ENCODE assay signal across 24 cellular contexts in the genomic region with DNA sequence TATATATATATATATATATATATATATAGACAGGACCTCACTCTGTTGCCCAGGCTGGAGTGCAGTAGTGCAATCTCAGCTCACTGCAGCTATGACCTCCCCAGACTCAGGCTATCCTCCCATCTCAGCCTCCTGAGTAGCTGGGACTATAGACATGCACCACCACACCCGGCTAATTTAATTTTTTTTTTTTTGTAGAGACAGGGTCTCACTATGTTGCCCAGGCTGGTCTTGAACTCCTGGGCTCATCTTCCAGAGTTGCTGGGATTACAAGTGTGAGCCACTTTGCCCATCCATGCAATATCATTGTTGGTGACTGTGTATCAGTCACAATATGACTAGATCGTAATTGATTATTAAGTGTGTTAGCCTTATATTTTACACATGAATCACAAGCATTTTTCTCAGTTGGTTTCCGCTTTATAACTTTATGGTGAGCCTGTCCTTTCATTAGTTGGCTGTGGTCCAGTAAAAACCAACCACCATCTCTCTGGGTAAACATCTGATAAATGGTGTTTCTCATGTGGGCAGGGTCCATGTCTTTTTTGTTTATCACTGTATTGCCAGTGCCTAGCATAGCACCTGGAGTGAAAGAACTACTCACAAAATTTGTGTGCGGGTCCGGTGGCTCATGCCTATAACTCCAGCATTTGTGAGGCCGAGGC.
DNase-seq lines count a peak whose midpoint lies in the region; ATAC-seq, FAIRE-seq and TF ChIP-seq lines count a peak whose summit lies in the region.
"Had no signal": no experiment of that assay in that cellular context is flagged by ENCODE, and none has a peak within 500 bp of the region (broad histone marks: within the 10 kb centered on the region; RNA-seq: fewer than 3 reads in every experiment).

No MANE protein-coding gene starts in this region.

- CTCF ChIA-PET in SK-N-SH (lab: Yijun Ruan, JAX) (no interaction called here), endothelial cell of umbilical vein (lab: Charles Lee) (interaction anchor here (1.6 kb wide), 1 partner anchor 20 kb away, joined by 5 read pairs; no protein-coding TSS in a partner anchor)
- CTCF ChIA-PET in activated CD4-positive, alpha-beta memory T cell treated with anti-CD3 and anti-CD28 coated beads, Interleukin-2, amount 10 ng/mL, durations not matched to agents 7 days and 5 days (lab: Charles Lee) = no interaction called here

- BruUV-seq in endothelial cell of umbilical vein (replicated peaks; lab: Mats Ljungman, UMichigan) = no TSS peak

- no peak for TF ChIP-seq RAD21 in SK-N-SH (IDR thresholded peaks at IDR 0.05; ENCODE audit: low read length)

- H3K79me2 ChIP-seq in SK-N-SH (ENCODE audit: insufficient read depth) (no peaks in the 10 kb centered on the region), endothelial cell of umbilical vein (ENCODE audit: control insufficient read depth, insufficient read depth, low read length) (no peaks in the 10 kb centered on the region)
- H3K79me2 ChIP-seq: hepatocyte had no signal

- H3K27ac ChIP-seq in SK-N-SH (ENCODE audit: low read depth in 2 of 2, low read length in 1 of 2) = no peak overlapping the region
- no peak overlapping the region for H3K27ac ChIP-seq in endothelial cell of umbilical vein (ENCODE audit: insufficient read depth, low read depth, low read length)
- H3K27ac ChIP-seq in SJCRH30 = no peak overlapping the region
- H3K27ac ChIP-seq: hepatocyte, neutrophil had no signal

- H3K36me3 ChIP-seq in SK-N-SH (replicated peaks in 1 of 2; ENCODE audit: control insufficient read depth in 1 of 2, insufficient read depth in 2 of 2, low read length in 1 of 2) (no peaks in the 10 kb centered on the region), endothelial cell of umbilical vein (ENCODE audit: control insufficient read depth in 2 of 2, extremely low read depth in 1 of 2, insufficient read depth in 2 of 2, low read length in 2 of 2) (no peaks in the 10 kb centered on the region), SJCRH30 (no peaks in the 10 kb centered on the region)
- H3K36me3 ChIP-seq: neutrophil had no signal

- H3K27ac Mint-ChIP-seq in immature natural killer cell = no peak overlapping the region
- H3K27ac Mint-ChIP-seq in activated CD4-positive, alpha-beta memory T cell treated with anti-CD3 and anti-CD28 coated beads, Interleukin-2, amount 10 ng/mL, durations not matched to agents 7 days and 5 days = no peak overlapping the region
- H3K27ac Mint-ChIP-seq: activated CD4-positive, alpha-beta T cell treated with anti-CD3 and anti-CD28 coated beads for 36 hours; activated naive CD8-positive, alpha-beta T cell treated with anti-CD3 and anti-CD28 coated beads for 36 hours; activated T-helper 1 cell treated with anti-CD3 and anti-CD28 coated beads, Interleukin-12 subunit alpha, Interleukin-12 subunit beta, Interleukin-2, Interleukin-4 antibody, amounts not matched to agents 30 ng/mL and 10 ng/mL and 1 ng/mL, durations not matched to agents 14 hours and 24 hours and 36 hours had no signal

- no peak overlapping the region for H3K4me3 Mint-ChIP-seq in immature natural killer cell
- H3K4me3 Mint-ChIP-seq in activated CD4-positive, alpha-beta memory T cell treated with anti-CD3 and anti-CD28 coated beads, Interleukin-2, amount 10 ng/mL, durations not matched to agents 7 days and 5 days = no peak overlapping the region
- H3K4me3 Mint-ChIP-seq: activated CD4-positive, alpha-beta T cell treated with anti-CD3 and anti-CD28 coated beads for 36 hours; activated naive CD8-positive, alpha-beta T cell treated with anti-CD3 and anti-CD28 coated beads for 36 hours; activated T-helper 1 cell treated with anti-CD3 and anti-CD28 coated beads, Interleukin-12 subunit alpha, Interleukin-12 subunit beta, Interleukin-2, Interleukin-4 antibody, amounts not matched to agents 30 ng/mL and 10 ng/mL and 1 ng/mL, durations not matched to agents 14 hours and 24 hours and 36 hours; brain had no signal

- POLR2A ChIA-PET in SK-N-SH (lab: Yijun Ruan, JAX) (interaction anchor here (0.6 kb wide), 1 partner anchor 16 kb away, joined by 3 read pairs; no protein-coding TSS in a partner anchor), endothelial cell of umbilical vein (lab: Charles Lee) (no interaction called here)
- POLR2A ChIA-PET in activated CD4-positive, alpha-beta memory T cell treated with anti-CD3 and anti-CD28 coated beads, Interleukin-2, amount 10 ng/mL, durations not matched to agents 7 days and 5 days (lab: Charles Lee) = no interaction called here

- no peak overlapping the region for H3K4me2 ChIP-seq in SK-N-SH
- no peak overlapping the region for H3K4me2 ChIP-seq in endothelial cell of umbilical vein (ENCODE audit: insufficient read depth, low read length)
- H3K4me2 ChIP-seq: hepatocyte had no signal

- TF ChIP-seq EP300 in SK-N-SH (IDR thresholded peaks at IDR 0.05; ENCODE audit: borderline replicate concordance in 1 of 2, low read depth in 1 of 2, low read length in 1 of 2) = no peak

- no peaks in the 10 kb centered on the region for H3K36me3 Mint-ChIP-seq in immature natural killer cell
- H3K36me3 Mint-ChIP-seq in activated CD4-positive, alpha-beta memory T cell treated with anti-CD3 and anti-CD28 coated beads, Interleukin-2, amount 10 ng/mL, durations not matched to agents 7 days and 5 days (ENCODE audit: low read depth) = no peaks in the 10 kb centered on the region
- H3K36me3 Mint-ChIP-seq: activated naive CD8-positive, alpha-beta T cell treated with anti-CD3 and anti-CD28 coated beads for 36 hours; brain had no signal

- intact Hi-C loops in endothelial cell of umbilical vein (cut with micrococcal nuclease) = no loop called here

- H4K20me1 ChIP-seq in SK-N-SH (ENCODE audit: insufficient read depth) (no peaks in the 10 kb centered on the region), endothelial cell of umbilical vein (replicated peaks; ENCODE audit: control insufficient read depth, extremely low read depth, insufficient read depth, low read length) (no peaks in the 10 kb centered on the region)

- TF ChIP-seq CTCF in SK-N-SH (IDR thresholded peaks at IDR 0.05) (no peak), endothelial cell of umbilical vein (IDR thresholded peaks at IDR 0.05; ENCODE audit: extremely low read depth in 1 of 2, insufficient read depth in 1 of 2, low read depth in 1 of 2, low read length in 2 of 2) (no peak)

- H3K9me3 ChIP-seq in SK-N-SH (no peaks in the 10 kb centered on the region), endothelial cell of umbilical vein (replicated peaks; ENCODE audit: control insufficient read depth, insufficient read depth, low read length) (no peaks in the 10 kb centered on the region), SJCRH30 (replicated peaks) (no peaks in the 10 kb centered on the region)
- H3K9me3 ChIP-seq: neutrophil had no signal

- H2AFZ ChIP-seq in SK-N-SH (ENCODE audit: low read depth) (no peak overlapping the region), endothelial cell of umbilical vein (ENCODE audit: low read depth, low read length) (no peak overlapping the region)
- H2AFZ ChIP-seq: hepatocyte had no signal

- no peak for FAIRE-seq in RCC 7860 (lab: Jason Lieb, UNC)
- FAIRE-seq in endothelial cell of umbilical vein (lab: Jason Lieb, UNC) = no peak
- FAIRE-seq: GM19239, HTR-8/SVneo, islet of Langerhans had no signal

- no peak for TF ChIP-seq POLR2A in endothelial cell of umbilical vein (IDR thresholded peaks at IDR 0.05; ENCODE audit: low read depth, low read length)

- ATAC-seq in SK-N-SH treated with all-trans-retinoic acid at 6 μM for 48 hours = no peak
- ATAC-seq: activated CD4-positive, alpha-beta T cell treated with anti-CD3 and anti-CD28 coated beads for 36 hours had no signal

- peaks cover 10 to 14% of the 10 kb centered on the region in 2 experiments; a peak in 3 of 4 replicates for H3K4me1 ChIP-seq in SK-N-SH (ENCODE audit: control insufficient read depth in 1 of 2, insufficient read depth in 2 of 2, low read depth in 1 of 2, low read length in 1 of 2)
- peaks cover 2% of the 10 kb centered on the region for H3K4me1 ChIP-seq in endothelial cell of umbilical vein (ENCODE audit: control insufficient read depth, extremely low read depth, insufficient read depth, low read length)
- peaks cover 15% of the 10 kb centered on the region for H3K4me1 ChIP-seq in SJCRH30

- H3K27me3 ChIP-seq in SK-N-SH (ENCODE audit: insufficient read depth) (no peaks in the 10 kb centered on the region), endothelial cell of umbilical vein (ENCODE audit: control insufficient read depth in 2 of 2, insufficient read depth in 2 of 2, low read length in 2 of 2) (peaks cover 2 to 5% of the 10 kb centered on the region in 2 experiments), SJCRH30 (peaks cover 9% of the 10 kb centered on the region; the same call in 1 of the 2 replicates)
- H3K27me3 ChIP-seq: hepatocyte, neutrophil had no signal

- peaks cover 0 to 5% (median 5%) of the 10 kb centered on the region in 3 donors for H3K27me3 Mint-ChIP-seq in immature natural killer cell (ENCODE audit: low read depth in 3 of 3)
- peaks cover 2% of the 10 kb centered on the region for H3K27me3 Mint-ChIP-seq in activated CD4-positive, alpha-beta memory T cell treated with anti-CD3 and anti-CD28 coated beads, Interleukin-2, amount 10 ng/mL, durations not matched to agents 7 days and 5 days

- no peak overlapping the region for H3K4me3 ChIP-seq in SK-N-SH (ENCODE audit: low read depth in 2 of 2, low read length in 1 of 2)
- no peak overlapping the region for H3K4me3 ChIP-seq in endothelial cell of umbilical vein (replicated peaks in 1 of 3; ENCODE audit: insufficient read depth in 1 of 3, low read depth in 1 of 3, low read length in 3 of 3)
- H3K4me3 ChIP-seq in SJCRH30 = no peak overlapping the region
- H3K4me3 ChIP-seq: coronary artery, hepatocyte, lung had no signal

- dilution Hi-C loops in endothelial cell of umbilical vein (cut with MboI; ENCODE audit: extremely low pct_ligation_motif_present, low sequenced_read_pairs) = no loop called here

- 94% methylated on average over 6 of the region's 6 CpGs for WGBS in SK-N-SH (ENCODE audit: low lambda C conversion rate)

- H3K4me1 Mint-ChIP-seq in immature natural killer cell = no peaks in the 10 kb centered on the region
- H3K4me1 Mint-ChIP-seq in activated CD4-positive, alpha-beta memory T cell treated with anti-CD3 and anti-CD28 coated beads, Interleukin-2, amount 10 ng/mL, durations not matched to agents 7 days and 5 days = no peaks in the 10 kb centered on the region

- no peak overlapping the region for H3K9ac ChIP-seq in SK-N-SH
- H3K9ac ChIP-seq in endothelial cell of umbilical vein (replicated peaks; ENCODE audit: extremely low read depth, insufficient read depth, low read length) = no peak overlapping the region

- H3K9me3 Mint-ChIP-seq in immature natural killer cell = no peaks in the 10 kb centered on the region
- H3K9me3 Mint-ChIP-seq in activated CD4-positive, alpha-beta memory T cell treated with anti-CD3 and anti-CD28 coated beads, Interleukin-2, amount 10 ng/mL, durations not matched to agents 7 days and 5 days = no peaks in the 10 kb centered on the region
- H3K9me3 Mint-ChIP-seq: activated naive CD8-positive, alpha-beta T cell treated with anti-CD3 and anti-CD28 coated beads for 36 hours; activated T-helper 1 cell treated with anti-CD3 and anti-CD28 coated beads, Interleukin-12 subunit alpha, Interleukin-12 subunit beta, Interleukin-2, Interleukin-4 antibody, amounts not matched to agents 30 ng/mL and 10 ng/mL and 1 ng/mL, durations not matched to agents 14 hours and 24 hours and 36 hours had no signal

- no peak for DNase-seq in SK-N-SH
- DNase-seq in RCC 7860 (ENCODE audit: low spot score) = peak; percentile 35
- peak; percentile 44 for DNase-seq in endothelial cell of umbilical vein (ENCODE audit: low read depth, low spot score)
- no peak for DNase-seq in immature natural killer cell
- no peak for DNase-seq in activated CD4-positive, alpha-beta memory T cell treated with anti-CD3 and anti-CD28 coated beads, Interleukin-2, amount 10 ng/mL, durations not matched to agents 7 days and 5 days
- no peak for DNase-seq in SJCRH30
- no peak for DNase-seq in NCI-H2029 treated with DMSO at 0.1 percent for 48 hours (lab: John Stamatoyannopoulos, UW)
- DNase-seq: activated CD4-positive, alpha-beta T cell treated with anti-CD3 and anti-CD28 coated beads for 36 hours; activated naive CD8-positive, alpha-beta T cell treated with anti-CD3 and anti-CD28 coated beads for 36 hours; C1 segment of cervical spinal cord; GOT3; Karpas-422; NCI-H1092 treated with DMSO at 0.1 percent for 48 hours; NCI-H2081 had no signal

- peaks cover 16% of the 10 kb centered on the region for H3F3A ChIP-seq in SK-N-SH (replicated peaks; ENCODE audit: insufficient read depth)

- H3K9me2 ChIP-seq in SK-N-SH = no peaks in the 10 kb centered on the region

- H3K9me1 ChIP-seq in endothelial cell of umbilical vein (replicated peaks; ENCODE audit: control insufficient read depth, extremely low read depth, insufficient read depth, low read length) = no peaks in the 10 kb centered on the region

Comparison
In these comparisons a context has a peak if more than half of its experiments do, and no peak if none do; other contexts are left out.
1. DNase-seq: peak in RCC 7860 (single experiment) and endothelial cell of umbilical vein (single experiment); none in SK-N-SH (single experiment), immature natural killer cell (0 of 3), activated CD4-positive, alpha-beta memory T cell treated with anti-CD3 and anti-CD28 coated beads, Interleukin-2, amount 10 ng/mL, durations not matched to agents 7 days and 5 days (single experiment), SJCRH30 (0 of 2) and NCI-H2029 treated with DMSO at 0.1 percent for 48 hours (single experiment).